25 cellular contexts compared by ENCODE assay signal in the genomic region with DNA sequence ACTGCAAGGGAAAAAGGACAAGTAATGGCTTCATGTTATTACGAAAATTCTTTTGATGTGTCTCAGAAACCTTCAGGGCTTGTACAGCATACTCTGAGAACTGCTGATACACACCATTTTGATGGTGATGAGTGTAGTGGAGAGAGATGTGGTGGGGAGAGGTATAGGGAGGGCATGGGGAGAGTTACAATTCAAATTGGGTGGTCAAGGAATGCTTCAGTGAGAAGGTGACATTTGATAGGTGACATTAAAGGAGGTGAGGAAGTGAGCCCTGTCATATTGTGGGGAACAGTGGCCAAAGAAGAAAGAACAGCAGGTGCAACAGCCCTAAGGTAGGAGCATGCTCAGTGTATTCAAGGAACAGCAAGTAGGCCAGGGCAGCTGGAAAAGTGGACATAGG.
DNase-seq lines count a peak whose midpoint lies in the region; ATAC-seq and TF ChIP-seq lines count a peak whose summit lies in the region.
"Had no signal": no experiment of that assay in that cellular context is flagged by ENCODE, and none has a peak within 500 bp of the region (broad histone marks: within the 10 kb centered on the region; RNA-seq: fewer than 3 reads in every experiment).

No MANE protein-coding gene starts in this region.

- H3K4me1 Mint-ChIP-seq in MCF 10A (ENCODE audit: insufficient read depth, unreplicated experiment): peaks cover 13% of the 10 kb centered on the region
- H3K4me1 Mint-ChIP-seq in stimulated activated naive B cell treated with anti-CD40 and anti-IgM and Interleukin-4, amounts not matched to agents 10 μg/mL and 1 μg/mL and 100 μg/mL, for 72 hours: peaks cover 5 to 11% of the 10 kb centered on the region in 2 donors
- H3K4me1 Mint-ChIP-seq: activated naive CD4-positive, alpha-beta T cell treated with anti-CD3 and anti-CD28 coated beads, Interleukin-2, amount 50 U/mL, for 24 hours; endodermal cell had no signal

- H3K27ac ChIP-seq in breast epithelium (no peak overlapping the region), RWPE2 (ENCODE audit: poor library complexity, severe bottlenecking) (peak overlapping the region; percentile 54), epithelial cell of prostate (peak overlapping the region; percentile 69)
- H3K27ac ChIP-seq: left ventricle myocardium inferior, tibial artery had no signal

- no peaks in the 10 kb centered on the region for H3K4me1 ChIP-seq in breast epithelium
- peaks cover 21% of the 10 kb centered on the region for H3K4me1 ChIP-seq in RWPE2 (ENCODE audit: insufficient read depth, poor library complexity, severe bottlenecking)
- H3K4me1 ChIP-seq: left ventricle myocardium inferior, tibial artery had no signal

- H3K9me3 ChIP-seq in breast epithelium (no peaks in the 10 kb centered on the region), RWPE2 (ENCODE audit: severe bottlenecking) (no peaks in the 10 kb centered on the region)
- H3K9me3 ChIP-seq: left ventricle myocardium inferior, tibial artery had no signal

- intact Hi-C loops in MCF 10A (cut with micrococcal nuclease): no loop called here
- intact Hi-C loops in breast epithelium (cut with DNase I; ENCODE audit: low total_unique reads): no loop called here

- no peak overlapping the region for H3K4me3 ChIP-seq in breast epithelium
- no peak overlapping the region for H3K4me3 ChIP-seq in RWPE2 (ENCODE audit: severe bottlenecking)
- H3K4me3 ChIP-seq: left ventricle myocardium inferior, tibial artery had no signal

- POLR2A ChIA-PET in MCF 10A (lab: Yijun Ruan, JAX): interaction anchor here (0.6 kb wide), 1 partner anchor 60 kb away, joined by 3 read pairs; no protein-coding TSS in a partner anchor
- POLR2A ChIA-PET in GM10248 (lab: Yijun Ruan, JAX): no interaction called here

- BruUV-seq in MCF 10A (replicated peaks; lab: Mats Ljungman, UMichigan): no TSS peak

- DNase-seq in MCF 10A (ENCODE audit: unreplicated experiment) (no peak), breast epithelium (ENCODE audit: low spot score in 2 of 2) (no peak), RWPE2 (ENCODE audit: low spot score) (no peak), epithelial cell of prostate (ENCODE audit: low read depth, low spot score) (no peak), GM10266 (ENCODE audit: extremely low spot score) (no peak), iPS-NIHi11 (ENCODE audit: low spot score) (no peak), GM10248 (ENCODE audit: extremely low spot score) (no peak)
- no peak for DNase-seq in stimulated activated naive B cell treated with anti-CD40 and anti-IgM and Interleukin-4, amounts not matched to agents 10 μg/mL and 1 μg/mL and 100 μg/mL, for 72 hours
- DNase-seq: activated CD4-positive, alpha-beta T cell treated with anti-CD3 and anti-CD28 coated beads, Interleukin-2, amount 50 U/mL, for 48 hours; anterior cingulate cortex; CD4-positive, alpha-beta memory T cell; central memory CD4-positive, alpha-beta T cell; DMS 273 treated with DMSO at 0.1 percent for 48 hours; endodermal cell; left ventricle myocardium inferior; naive B cell; NCI-H1417; NCI-H2029 treated with DMSO at 0.1 percent for 48 hours; NCI-H345; NCI-H748 treated with DMSO at 0.1 percent for 48 hours; T-cell; tibial artery had no signal

- no peaks in the 10 kb centered on the region for H3K9me3 Mint-ChIP-seq in MCF 10A (ENCODE audit: unreplicated experiment)
- H3K9me3 Mint-ChIP-seq in stimulated activated naive B cell treated with anti-CD40 and anti-IgM and Interleukin-4, amounts not matched to agents 10 μg/mL and 1 μg/mL and 100 μg/mL, for 72 hours: no peaks in the 10 kb centered on the region
- H3K9me3 Mint-ChIP-seq: activated naive CD4-positive, alpha-beta T cell treated with anti-CD3 and anti-CD28 coated beads, Interleukin-2, amount 50 U/mL, for 24 hours; CD4-positive, alpha-beta memory T cell; dendritic cell treated with granulocyte-macrophage colony-stimulating factor and Interleukin-4, amounts not matched to agents 40 ng/mL and 50 ng/mL, for 4 days; endodermal cell; T-cell had no signal

- CTCF ChIA-PET in MCF 10A (lab: Yijun Ruan, JAX): interaction anchor here (2.0 kb wide), 1 partner anchor 1066 kb away, joined by 6 read pairs; no protein-coding TSS in a partner anchor
- CTCF ChIA-PET in GM10248 (lab: Yijun Ruan, JAX): interaction anchor here (1.4 to 2.5 kb wide), 2 partner anchors 17 to 18 kb away, joined by 4 to 11 read pairs; no protein-coding TSS in a partner anchor

- no peaks in the 10 kb centered on the region for H3K36me3 ChIP-seq in breast epithelium
- no peaks in the 10 kb centered on the region for H3K36me3 ChIP-seq in RWPE2 (ENCODE audit: low read depth)
- H3K36me3 ChIP-seq: left ventricle myocardium inferior, tibial artery had no signal

- peak overlapping the region; percentile 5 for H3K27ac Mint-ChIP-seq in MCF 10A (ENCODE audit: low read depth, unreplicated experiment)
- H3K27ac Mint-ChIP-seq in stimulated activated naive B cell treated with anti-CD40 and anti-IgM and Interleukin-4, amounts not matched to agents 10 μg/mL and 1 μg/mL and 100 μg/mL, for 72 hours: peak overlapping the region; percentile 4
- H3K27ac Mint-ChIP-seq: activated naive CD4-positive, alpha-beta T cell treated with anti-CD3 and anti-CD28 coated beads, Interleukin-2, amount 50 U/mL, for 24 hours; activated T-helper 2 cell treated with anti-CD3 and anti-CD28 coated beads, Interferon-gamma antibody, Interleukin-2, Interleukin-4, amounts not matched to agents 10 μg/mL and 5 μg/mL and 100 μg/mL, durations not matched to agents 14 hours and 24 hours and 36 hours; dendritic cell treated with granulocyte-macrophage colony-stimulating factor and Interleukin-4, amounts not matched to agents 40 ng/mL and 50 ng/mL, for 4 days; endodermal cell; T-cell had no signal

- no peak overlapping the region for H3K4me3 Mint-ChIP-seq in MCF 10A (ENCODE audit: unreplicated experiment)
- H3K4me3 Mint-ChIP-seq in stimulated activated naive B cell treated with anti-CD40 and anti-IgM and Interleukin-4, amounts not matched to agents 10 μg/mL and 1 μg/mL and 100 μg/mL, for 72 hours: no peak overlapping the region
- H3K4me3 Mint-ChIP-seq: activated naive CD4-positive, alpha-beta T cell treated with anti-CD3 and anti-CD28 coated beads, Interleukin-2, amount 50 U/mL, for 24 hours; dendritic cell treated with granulocyte-macrophage colony-stimulating factor and Interleukin-4, amounts not matched to agents 40 ng/mL and 50 ng/mL, for 4 days; endodermal cell; naive B cell; T-cell had no signal

- TF ChIP-seq POLR2A in breast epithelium (IDR thresholded peaks at IDR 0.05): no peak

- H3K27me3 ChIP-seq in breast epithelium (no peaks in the 10 kb centered on the region), RWPE2 (ENCODE audit: insufficient read depth, poor library complexity, severe bottlenecking) (no peaks in the 10 kb centered on the region)

- no peaks in the 10 kb centered on the region for H3K36me3 Mint-ChIP-seq in MCF 10A (ENCODE audit: insufficient read depth, unreplicated experiment)
- H3K36me3 Mint-ChIP-seq in stimulated activated naive B cell treated with anti-CD40 and anti-IgM and Interleukin-4, amounts not matched to agents 10 μg/mL and 1 μg/mL and 100 μg/mL, for 72 hours: peaks cover 0 to 1% of the 10 kb centered on the region in 2 donors
- H3K36me3 Mint-ChIP-seq: activated naive CD4-positive, alpha-beta T cell treated with anti-CD3 and anti-CD28 coated beads, Interleukin-2, amount 50 U/mL, for 24 hours; CD4-positive, alpha-beta memory T cell; naive B cell had no signal

- H3K27me3 Mint-ChIP-seq in MCF 10A (ENCODE audit: insufficient read depth, unreplicated experiment): no peaks in the 10 kb centered on the region
- peaks cover 0 to 8% of the 10 kb centered on the region in 2 donors for H3K27me3 Mint-ChIP-seq in stimulated activated naive B cell treated with anti-CD40 and anti-IgM and Interleukin-4, amounts not matched to agents 10 μg/mL and 1 μg/mL and 100 μg/mL, for 72 hours
- H3K27me3 Mint-ChIP-seq: activated naive CD4-positive, alpha-beta T cell treated with anti-CD3 and anti-CD28 coated beads, Interleukin-2, amount 50 U/mL, for 24 hours; dendritic cell treated with granulocyte-macrophage colony-stimulating factor and Interleukin-4, amounts not matched to agents 40 ng/mL and 50 ng/mL, for 4 days had no signal

- TF ChIP-seq CTCF in MCF 10A (IDR thresholded peaks at IDR 0.05; ENCODE audit: unreplicated experiment) (no peak), breast epithelium (IDR thresholded peaks at IDR 0.05) (no peak), RWPE2 (IDR thresholded peaks at IDR 0.05; ENCODE audit: poor library complexity, severe bottlenecking) (no peak), GM10266 (IDR thresholded peaks at IDR 0.05; ENCODE audit: control insufficient read depth, insufficient read depth, low read depth, missing control alignments) (no peak), GM10248 (IDR thresholded peaks at IDR 0.05; ENCODE audit: control extremely low read depth, extremely low read depth, low read depth, missing control alignments) (no peak)

- ATAC-seq in RWPE2 (ENCODE audit: low read depth): no peak
- ATAC-seq in stimulated activated naive B cell treated with anti-CD40 and anti-IgM and Interleukin-4, amounts not matched to agents 10 μg/mL and 1 μg/mL and 100 μg/mL, for 72 hours (replicated peaks): peak; percentile 92 to 97
- ATAC-seq: T-cell had no signal

Comparison
In these comparisons a context has a peak if more than half of its experiments do, and no peak if none do; other contexts are left out.
1. H3K27ac ChIP-seq: peak in RWPE2 (single experiment) and epithelial cell of prostate (single experiment); none in breast epithelium (0 of 2).